Comparison of ENCODE assay signal across 13 cellular contexts in genomic region chr2:135948141-135948540, GRCh38. TPM values are rescaled to one million over a fixed set of nuclear protein-coding genes. Genes with fewer than 3 reads are reported as not detected.
DNase-seq lines count a peak whose midpoint lies in the region; ATAC-seq and TF ChIP-seq lines count a peak whose summit lies in the region.
"Had no signal": no experiment of that assay in that cellular context is flagged by ENCODE, and none has a peak within 500 bp of the region (broad histone marks: within the 10 kb centered on the region; RNA-seq: fewer than 3 reads in every experiment).

No MANE protein-coding gene starts in this region.

- H3K9ac ChIP-seq in GM23248, result peak overlapping the region; percentile 29; the same call in 1 of the 2 replicates

- H3K27me3 ChIP-seq in CD4-positive, alpha-beta memory T cell (ENCODE audit: insufficient read depth, low read length), result no peaks in the 10 kb centered on the region
- H3K27me3 ChIP-seq in GM23248 (replicated peaks; ENCODE audit: insufficient read depth), result no peaks in the 10 kb centered on the region
- H3K27me3 ChIP-seq in hepatocyte, result no peaks in the 10 kb centered on the region
- H3K27me3 ChIP-seq: sigmoid colon had no signal

- H3K4me2 ChIP-seq in GM23248 (ENCODE audit: unreplicated experiment) (peak overlapping the region; percentile 41), hepatocyte (no peak overlapping the region)

- peaks cover 0 to 2% (median 0%) of the 10 kb centered on the region in 8 donors for H3K9me3 Mint-ChIP-seq in CD4-positive, alpha-beta memory T cell
- H3K9me3 Mint-ChIP-seq in activated CD4-positive, alpha-beta memory T cell treated with anti-CD3 and anti-CD28 coated beads for 36 hours, result no peaks in the 10 kb centered on the region
- no peaks in the 10 kb centered on the region for H3K9me3 Mint-ChIP-seq in progenitor cell of endocrine pancreas (ENCODE audit: low read depth)

- in situ Hi-C loops in GM23248 (cut with MboI), result no loop called here

- peaks cover 18% of the 10 kb centered on the region; the same call in 1 of the 2 replicates for H3F3A ChIP-seq in GM23248 (ENCODE audit: insufficient read depth)

- H3K36me3 Mint-ChIP-seq in CD4-positive, alpha-beta memory T cell, result peaks cover 41 to 42% of the 10 kb centered on the region in 2 donors
- peaks cover 52% of the 10 kb centered on the region for H3K36me3 Mint-ChIP-seq in activated CD4-positive, alpha-beta memory T cell treated with anti-CD3 and anti-CD28 coated beads for 36 hours
- peaks cover 19% of the 10 kb centered on the region for H3K36me3 Mint-ChIP-seq in progenitor cell of endocrine pancreas (ENCODE audit: insufficient read depth)

- TF ChIP-seq CTCF in hepatocyte (IDR thresholded peaks at IDR 0.05; ENCODE audit: poor library complexity), result no peak
- no peak for TF ChIP-seq CTCF in progenitor cell of endocrine pancreas (IDR thresholded peaks at IDR 0.05; ENCODE audit: unreplicated experiment)

- intact Hi-C loops in CD4-positive, alpha-beta memory T cell (cut with micrococcal nuclease), result loop anchor here (2.0 to 5.0 kb wide), 3 partner anchors 37 to 379 kb away; partner anchors contain the start of gene DARS1
- intact Hi-C loops in activated CD4-positive, alpha-beta memory T cell treated with anti-CD3 and anti-CD28 coated beads for 36 hours (cut with micrococcal nuclease), result loop anchor here (1.0 to 2.0 kb wide), 6 partner anchors 37 to 434 kb away; partner anchors contain the start of gene DARS1

- H4K20me1 ChIP-seq in GM23248 (ENCODE audit: insufficient read depth), result peaks cover 7% of the 10 kb centered on the region; the same call in 1 of the 2 replicates
- H4K20me1 ChIP-seq in hepatocyte (ENCODE audit: insufficient read depth, poor library complexity, severe bottlenecking), result peaks cover 5% of the 10 kb centered on the region

- CTCF ChIA-PET in CD4-positive, alpha-beta memory T cell (lab: Charles Lee; ENCODE audit: partially characterized antibody), result interaction anchor here (1.0 to 5.1 kb wide), 7 partner anchors 11 to 436 kb away, joined by 3 to 20 read pairs (median 4); no protein-coding TSS in a partner anchor
- CTCF ChIA-PET in activated CD4-positive, alpha-beta memory T cell treated with anti-CD3 and anti-CD28 coated beads for 36 hours (lab: Charles Lee), result interaction anchor here (0.6 to 1.5 kb wide), 4 partner anchors 34 to 433 kb away, joined by 3 to 6 read pairs (median 4); no protein-coding TSS in a partner anchor

- ATAC-seq in HG03196 (IDR thresholded peaks at IDR 0.05; ENCODE audit: unreplicated experiment), result no peak

- POLR2A ChIA-PET in CD4-positive, alpha-beta memory T cell (lab: Charles Lee; ENCODE audit: partially characterized antibody), result interaction anchor here (0.9 to 2.4 kb wide), 12 partner anchors 8 to 434 kb away, joined by 3 to 16 read pairs (median 6); partner anchors contain the start of gene DARS1
- POLR2A ChIA-PET in activated CD4-positive, alpha-beta memory T cell treated with anti-CD3 and anti-CD28 coated beads for 36 hours (lab: Charles Lee), result interaction anchor here (0.6 to 2.7 kb wide), 6 partner anchors 12 to 434 kb away, joined by 3 to 14 read pairs (median 4); no protein-coding TSS in a partner anchor

- DNase-seq in CD4-positive, alpha-beta memory T cell, result no peak
- DNase-seq in GM23248 (no peak), hepatocyte (ENCODE audit: low spot score) (no peak), NCI-H526 treated with DMSO at 0.1 percent for 48 hours (lab: John Stamatoyannopoulos, UW) (no peak), progenitor cell of endocrine pancreas (ENCODE audit: low spot score, unreplicated experiment) (no peak), OCI-M1 (lab: John Stamatoyannopoulos, UW) (no peak)
- DNase-seq in activated CD4-positive, alpha-beta memory T cell treated with anti-CD3 and anti-CD28 coated beads for 36 hours, result no peak
- DNase-seq: Caco-2, NCI-H2107, sigmoid colon had no signal

- no peaks in the 10 kb centered on the region for H3K27me3 Mint-ChIP-seq in CD4-positive, alpha-beta memory T cell
- no peaks in the 10 kb centered on the region for H3K27me3 Mint-ChIP-seq in activated CD4-positive, alpha-beta memory T cell treated with anti-CD3 and anti-CD28 coated beads for 36 hours
- H3K27me3 Mint-ChIP-seq in progenitor cell of endocrine pancreas, result no peaks in the 10 kb centered on the region

- WGBS in GM23248 (ENCODE audit: low coverage in 1 of 2, low lambda C conversion rate in 2 of 2, missing lambda C conversion rate in 2 of 2), 2 experiments, result 97 to 100% methylated on average over 1 of the region's 1 CpG
- WGBS in hepatocyte (ENCODE audit: low lambda C conversion rate, missing lambda C conversion rate), result 88% methylated on average over 1 of the region's 1 CpG

- peak overlapping the region in 7 of 8 donors; percentile 33 to 80 (median 70) for H3K4me3 Mint-ChIP-seq in CD4-positive, alpha-beta memory T cell
- peak overlapping the region; percentile 53 for H3K4me3 Mint-ChIP-seq in activated CD4-positive, alpha-beta memory T cell treated with anti-CD3 and anti-CD28 coated beads for 36 hours
- no peak overlapping the region for H3K4me3 Mint-ChIP-seq in progenitor cell of endocrine pancreas (ENCODE audit: low read depth)
- H3K4me3 Mint-ChIP-seq: brain had no signal

- peak overlapping the region; percentile 81 to 95 (median 92) for H3K27ac Mint-ChIP-seq in CD4-positive, alpha-beta memory T cell
- peak overlapping the region; percentile 87 for H3K27ac Mint-ChIP-seq in activated CD4-positive, alpha-beta memory T cell treated with anti-CD3 and anti-CD28 coated beads for 36 hours
- no peak overlapping the region for H3K27ac Mint-ChIP-seq in progenitor cell of endocrine pancreas

- H3K9me3 ChIP-seq in CD4-positive, alpha-beta memory T cell (ENCODE audit: control insufficient read depth in 1 of 2, low read length in 2 of 2), result no peaks in the 10 kb centered on the region
- H3K9me3 ChIP-seq in GM23248 (ENCODE audit: low read depth) (no peaks in the 10 kb centered on the region), hepatocyte (ENCODE audit: low read depth) (no peaks in the 10 kb centered on the region)
- H3K9me3 ChIP-seq: Caco-2, sigmoid colon, thoracic aorta had no signal

- peaks cover 83% of the 10 kb centered on the region for H3K79me2 ChIP-seq in GM23248 (ENCODE audit: insufficient read depth)
- peaks cover 50% of the 10 kb centered on the region for H3K79me2 ChIP-seq in hepatocyte

- no peaks in the 10 kb centered on the region for H3K36me3 ChIP-seq in CD4-positive, alpha-beta memory T cell (ENCODE audit: insufficient read depth, low read length)
- H3K36me3 ChIP-seq in GM23248 (ENCODE audit: low read depth) (peaks cover 16% of the 10 kb centered on the region; the same call in 1 of the 2 replicates), hepatocyte (replicated peaks; ENCODE audit: insufficient read depth, low read depth) (no peaks in the 10 kb centered on the region)
- H3K36me3 ChIP-seq: thoracic aorta had no signal

- H3K4me1 ChIP-seq in CD4-positive, alpha-beta memory T cell (ENCODE audit: insufficient read depth, low read length), result peaks cover 36% of the 10 kb centered on the region
- H3K4me1 ChIP-seq in GM23248 (ENCODE audit: insufficient read depth), result peaks cover 24% of the 10 kb centered on the region
- H3K4me1 ChIP-seq in hepatocyte (ENCODE audit: insufficient read depth), result no peaks in the 10 kb centered on the region

- H3K9me2 ChIP-seq in GM23248 (ENCODE audit: insufficient read depth), result no peaks in the 10 kb centered on the region
- H3K9me2 ChIP-seq in hepatocyte (replicated peaks; ENCODE audit: insufficient read depth), result no peaks in the 10 kb centered on the region

- no peak overlapping the region for H3K4me3 ChIP-seq in CD4-positive, alpha-beta memory T cell (ENCODE audit: low read length in 2 of 2)
- H3K4me3 ChIP-seq in GM23248 (no peak overlapping the region), hepatocyte (no peak overlapping the region)
- H3K4me3 ChIP-seq: sigmoid colon, thoracic aorta had no signal

- H3K4me1 Mint-ChIP-seq in CD4-positive, alpha-beta memory T cell, result peaks cover 36 to 72% (median 53%) of the 10 kb centered on the region in 4 donors
- peaks cover 67% of the 10 kb centered on the region for H3K4me1 Mint-ChIP-seq in activated CD4-positive, alpha-beta memory T cell treated with anti-CD3 and anti-CD28 coated beads for 36 hours (ENCODE audit: low read depth)
- H3K4me1 Mint-ChIP-seq in progenitor cell of endocrine pancreas (ENCODE audit: low read depth), result peaks cover 3% of the 10 kb centered on the region

- H3K27ac ChIP-seq in CD4-positive, alpha-beta memory T cell (ENCODE audit: low read depth, low read length), result peak overlapping the region; percentile 61
- H3K27ac ChIP-seq in GM23248 (peak overlapping the region; percentile 52), hepatocyte (peak overlapping the region; percentile 39)
- H3K27ac ChIP-seq: sigmoid colon, thoracic aorta had no signal

- no peak overlapping the region for H2AFZ ChIP-seq in GM23248
- no peak overlapping the region for H2AFZ ChIP-seq in hepatocyte

RNA-seq across cellular contexts. Expression of gene DARS1, which starts 37.3 kb away (rescaled TPM):
- 10 to 100 TPM; 84.9 to 90.1 TPM for total RNA-seq in CD4-positive, alpha-beta memory T cell
- 100 to 1,000 TPM; 109 to 230 TPM for polyA plus RNA-seq in CD4-positive, alpha-beta memory T cell
- 121 and 144 TPM in 2 replicates for total RNA-seq in GM23248 (2014; rRNA removed; shearing (Covaris generic))
- polyA plus RNA-seq in GM23248 (2016; fragmentation: Nextera tagmentation; extraction: Ambion mirVana) (109 and 111 TPM in 2 replicates), hepatocyte (52.5 and 67.0 TPM in 2 replicates)
- 100 to 1,000 TPM; 215 to 218 TPM for total RNA-seq in activated CD4-positive, alpha-beta memory T cell treated with anti-CD3 and anti-CD28 coated beads for 36 hours
- total RNA-seq in hepatocyte (69.5 and 76.2 TPM in 2 replicates), progenitor cell of endocrine pancreas (65.0 and 69.7 TPM in 2 replicates)
